ENCODE assay signal across 11 cellular contexts in genomic region chr3:104977719-104978118, GRCh38.
"Had no signal": no experiment of that assay in that cellular context is flagged by ENCODE, and none has a peak within 500 bp of the region (broad histone marks: within the 10 kb centered on the region; RNA-seq: fewer than 3 reads in every experiment).

No MANE protein-coding gene starts in this region.

- H3K4me3 ChIP-seq: GM23248, GM23338, HAP-1 had no signal

- H3K4me1 ChIP-seq: HAP-1 had no signal

- H2AFZ ChIP-seq: GM23248, GM23338 had no signal

- H3K9ac ChIP-seq: GM23248 had no signal

- ATAC-seq: GM23338, HCT116 had no signal

- H3K36me3 ChIP-seq: HAP-1 had no signal

- H3K9me3 ChIP-seq: HAP-1 had no signal

- H3K27ac ChIP-seq: GM23248 had no signal

- H3K4me2 ChIP-seq: GM23338 had no signal

- FAIRE-seq: H1, H54 had no signal

- DNase-seq: GM23248, GOT3, H7, H9, HCEC 1CT, HFFc6 had no signal
